1 cellular context compared by ENCODE assay signal in the genomic region with DNA sequence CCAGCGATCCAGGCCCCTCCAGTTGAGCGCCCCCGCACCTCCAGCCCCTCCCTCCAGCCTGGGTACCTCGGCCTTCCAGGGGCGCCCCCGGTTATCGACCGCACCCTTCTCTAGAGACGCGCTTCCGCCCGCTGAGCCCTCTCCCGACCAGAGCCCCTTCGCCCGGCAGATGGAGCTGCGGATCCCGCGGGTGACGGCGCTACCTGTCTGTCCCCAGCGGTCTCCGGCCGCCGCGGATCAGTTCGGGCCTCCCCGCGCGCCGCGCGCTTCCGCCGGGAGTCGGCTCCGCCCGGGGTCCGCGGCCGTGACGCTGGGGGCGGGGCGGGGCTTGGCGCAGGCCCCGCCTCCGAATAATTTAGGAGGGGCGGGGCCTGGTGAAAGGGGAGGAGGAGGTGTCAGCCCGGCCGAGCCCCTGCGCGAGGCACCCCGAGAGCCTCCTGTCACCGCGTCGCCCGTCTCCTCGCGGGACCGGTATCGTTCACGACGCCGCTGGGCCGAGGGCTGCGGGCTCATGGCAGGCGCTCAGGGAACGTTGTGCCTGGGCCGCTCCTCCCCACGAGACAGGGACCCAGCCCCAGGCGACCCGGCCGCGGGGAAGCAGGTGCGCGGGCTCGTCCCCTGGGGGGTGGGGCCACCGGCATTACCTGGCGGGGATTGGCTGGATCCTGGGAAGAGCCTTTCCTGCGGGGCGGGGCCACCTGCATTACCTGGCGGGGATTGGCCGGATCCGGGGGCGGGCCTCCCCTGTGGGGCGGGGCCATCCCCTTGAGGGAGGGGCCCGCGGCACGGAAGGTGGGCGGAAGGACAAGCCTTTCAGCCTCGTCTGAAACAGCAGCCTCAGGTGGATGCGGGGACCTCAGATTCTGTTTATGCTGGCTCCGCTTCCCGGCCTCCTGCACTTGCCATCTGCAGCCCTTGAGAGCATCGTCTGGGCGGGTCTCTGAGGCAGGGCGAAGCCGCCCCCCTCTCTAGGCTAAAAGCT.
A peak's percentile ranks its signal among the peaks of the same experiment; 100 is the strongest.
TF ChIP-seq lines count a peak whose summit lies in the region.

A gene with protein sequence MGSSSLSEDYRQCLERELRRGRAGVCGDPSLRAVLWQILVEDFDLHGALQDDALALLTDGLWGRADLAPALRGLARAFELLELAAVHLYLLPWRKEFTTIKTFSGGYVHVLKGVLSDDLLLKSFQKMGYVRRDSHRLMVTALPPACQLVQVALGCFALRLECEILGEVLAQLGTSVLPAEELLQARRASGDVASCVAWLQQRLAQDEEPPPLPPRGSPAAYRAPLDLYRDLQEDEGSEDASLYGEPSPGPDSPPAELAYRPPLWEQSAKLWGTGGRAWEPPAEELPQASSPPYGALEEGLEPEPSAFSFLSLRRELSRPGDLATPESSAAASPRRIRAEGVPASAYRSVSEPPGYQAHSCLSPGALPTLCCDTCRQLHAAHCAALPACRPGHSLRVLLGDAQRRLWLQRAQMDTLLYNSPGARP (minus strand): TSS at position 281 of the 982 bp plus-strand sequence. CDS start 473 bp downstream, outside the sequence.

TF ChIP-seq in WTC11, 78 proteins besides CTCF, POLR2A, EP300 and RAD21 (continued from another document):
- TF ChIP-seq, protein P1, sequence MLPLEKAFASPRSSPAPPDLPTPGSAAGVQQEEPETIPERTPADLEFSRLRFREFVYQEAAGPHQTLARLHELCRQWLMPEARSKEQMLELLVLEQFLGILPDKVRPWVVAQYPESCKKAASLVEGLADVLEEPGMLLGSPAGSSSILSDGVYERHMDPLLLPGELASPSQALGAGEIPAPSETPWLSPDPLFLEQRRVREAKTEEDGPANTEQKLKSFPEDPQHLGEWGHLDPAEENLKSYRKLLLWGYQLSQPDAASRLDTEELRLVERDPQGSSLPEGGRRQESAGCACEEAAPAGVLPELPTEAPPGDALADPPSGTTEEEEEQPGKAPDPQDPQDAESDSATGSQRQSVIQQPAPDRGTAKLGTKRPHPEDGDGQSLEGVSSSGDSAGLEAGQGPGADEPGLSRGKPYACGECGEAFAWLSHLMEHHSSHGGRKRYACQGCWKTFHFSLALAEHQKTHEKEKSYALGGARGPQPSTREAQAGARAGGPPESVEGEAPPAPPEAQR (CRISPR knock-in tag; IDR thresholded peaks at IDR 0.05), result no peak
- no peak for TF ChIP-seq GRHL2 (CRISPR knock-in tag; IDR thresholded peaks at IDR 0.05; ENCODE audit: insufficient replicate concordance, severe bottlenecking)
- no peak for TF ChIP-seq SMAD4 (CRISPR knock-in tag; IDR thresholded peaks at IDR 0.05)
- TF ChIP-seq, protein P2, sequence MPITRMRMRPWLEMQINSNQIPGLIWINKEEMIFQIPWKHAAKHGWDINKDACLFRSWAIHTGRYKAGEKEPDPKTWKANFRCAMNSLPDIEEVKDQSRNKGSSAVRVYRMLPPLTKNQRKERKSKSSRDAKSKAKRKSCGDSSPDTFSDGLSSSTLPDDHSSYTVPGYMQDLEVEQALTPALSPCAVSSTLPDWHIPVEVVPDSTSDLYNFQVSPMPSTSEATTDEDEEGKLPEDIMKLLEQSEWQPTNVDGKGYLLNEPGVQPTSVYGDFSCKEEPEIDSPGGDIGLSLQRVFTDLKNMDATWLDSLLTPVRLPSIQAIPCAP (CRISPR knock-in tag; IDR thresholded peaks at IDR 0.05), result no peak
- TF ChIP-seq TEAD1 (CRISPR knock-in tag; IDR thresholded peaks at IDR 0.05), result no peak
- TF ChIP-seq ETV6 (CRISPR knock-in tag; IDR thresholded peaks at IDR 0.05), result peak; percentile 45; the same call in 1 of the 2 replicates
- no peak; the same call in 1 of the 2 replicates for TF ChIP-seq GABPB1 (CRISPR knock-in tag; IDR thresholded peaks at IDR 0.05)
- 0 out of 2 replicates have a peak, but pooled peaks have one; percentile 20 for TF ChIP-seq FOXK1 (CRISPR knock-in tag; IDR thresholded peaks at IDR 0.05)
- TF ChIP-seq SOX15 (CRISPR knock-in tag; IDR thresholded peaks at IDR 0.05), result no peak
- TF ChIP-seq ESRRA (CRISPR knock-in tag; IDR thresholded peaks at IDR 0.05; ENCODE audit: borderline replicate concordance), result no peak
- no peak for TF ChIP-seq RELA (CRISPR knock-in tag; IDR thresholded peaks at IDR 0.05; ENCODE audit: borderline replicate concordance)
- TF ChIP-seq, protein P3, sequence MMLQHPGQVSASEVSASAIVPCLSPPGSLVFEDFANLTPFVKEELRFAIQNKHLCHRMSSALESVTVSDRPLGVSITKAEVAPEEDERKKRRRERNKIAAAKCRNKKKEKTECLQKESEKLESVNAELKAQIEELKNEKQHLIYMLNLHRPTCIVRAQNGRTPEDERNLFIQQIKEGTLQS (CRISPR knock-in tag; conservative IDR thresholded peaks at IDR 0.05), result no peak
- TF ChIP-seq PRRX2 (CRISPR knock-in tag; IDR thresholded peaks at IDR 0.05), result no peak
- no peak for TF ChIP-seq NR3C1 (CRISPR knock-in tag; conservative IDR thresholded peaks at IDR 0.05; ENCODE audit: low read depth)
- TF ChIP-seq MYBL2 (CRISPR knock-in tag; IDR thresholded peaks at IDR 0.05), result no peak
- no peak for TF ChIP-seq RORB (CRISPR knock-in tag; IDR thresholded peaks at IDR 0.05)
- TF ChIP-seq, protein P4, sequence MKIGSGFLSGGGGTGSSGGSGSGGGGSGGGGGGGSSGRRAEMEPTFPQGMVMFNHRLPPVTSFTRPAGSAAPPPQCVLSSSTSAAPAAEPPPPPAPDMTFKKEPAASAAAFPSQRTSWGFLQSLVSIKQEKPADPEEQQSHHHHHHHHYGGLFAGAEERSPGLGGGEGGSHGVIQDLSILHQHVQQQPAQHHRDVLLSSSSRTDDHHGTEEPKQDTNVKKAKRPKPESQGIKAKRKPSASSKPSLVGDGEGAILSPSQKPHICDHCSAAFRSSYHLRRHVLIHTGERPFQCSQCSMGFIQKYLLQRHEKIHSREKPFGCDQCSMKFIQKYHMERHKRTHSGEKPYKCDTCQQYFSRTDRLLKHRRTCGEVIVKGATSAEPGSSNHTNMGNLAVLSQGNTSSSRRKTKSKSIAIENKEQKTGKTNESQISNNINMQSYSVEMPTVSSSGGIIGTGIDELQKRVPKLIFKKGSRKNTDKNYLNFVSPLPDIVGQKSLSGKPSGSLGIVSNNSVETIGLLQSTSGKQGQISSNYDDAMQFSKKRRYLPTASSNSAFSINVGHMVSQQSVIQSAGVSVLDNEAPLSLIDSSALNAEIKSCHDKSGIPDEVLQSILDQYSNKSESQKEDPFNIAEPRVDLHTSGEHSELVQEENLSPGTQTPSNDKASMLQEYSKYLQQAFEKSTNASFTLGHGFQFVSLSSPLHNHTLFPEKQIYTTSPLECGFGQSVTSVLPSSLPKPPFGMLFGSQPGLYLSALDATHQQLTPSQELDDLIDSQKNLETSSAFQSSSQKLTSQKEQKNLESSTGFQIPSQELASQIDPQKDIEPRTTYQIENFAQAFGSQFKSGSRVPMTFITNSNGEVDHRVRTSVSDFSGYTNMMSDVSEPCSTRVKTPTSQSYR (CRISPR knock-in tag; IDR thresholded peaks at IDR 0.05), result no peak
- TF ChIP-seq, protein P5, sequence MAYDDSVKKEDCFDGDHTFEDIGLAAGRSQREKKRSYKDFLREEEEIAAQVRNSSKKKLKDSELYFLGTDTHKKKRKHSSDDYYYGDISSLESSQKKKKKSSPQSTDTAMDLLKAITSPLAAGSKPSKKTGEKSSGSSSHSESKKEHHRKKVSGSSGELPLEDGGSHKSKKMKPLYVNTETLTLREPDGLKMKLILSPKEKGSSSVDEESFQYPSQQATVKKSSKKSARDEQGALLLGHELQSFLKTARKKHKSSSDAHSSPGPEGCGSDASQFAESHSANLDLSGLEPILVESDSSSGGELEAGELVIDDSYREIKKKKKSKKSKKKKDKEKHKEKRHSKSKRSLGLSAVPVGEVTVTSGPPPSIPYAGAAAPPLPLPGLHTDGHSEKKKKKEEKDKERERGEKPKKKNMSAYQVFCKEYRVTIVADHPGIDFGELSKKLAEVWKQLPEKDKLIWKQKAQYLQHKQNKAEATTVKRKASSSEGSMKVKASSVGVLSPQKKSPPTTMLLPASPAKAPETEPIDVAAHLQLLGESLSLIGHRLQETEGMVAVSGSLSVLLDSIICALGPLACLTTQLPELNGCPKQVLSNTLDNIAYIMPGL (CRISPR knock-in tag; IDR thresholded peaks at IDR 0.05), result no peak; the same call in 1 of the 2 replicates
- TF ChIP-seq, protein P6, sequence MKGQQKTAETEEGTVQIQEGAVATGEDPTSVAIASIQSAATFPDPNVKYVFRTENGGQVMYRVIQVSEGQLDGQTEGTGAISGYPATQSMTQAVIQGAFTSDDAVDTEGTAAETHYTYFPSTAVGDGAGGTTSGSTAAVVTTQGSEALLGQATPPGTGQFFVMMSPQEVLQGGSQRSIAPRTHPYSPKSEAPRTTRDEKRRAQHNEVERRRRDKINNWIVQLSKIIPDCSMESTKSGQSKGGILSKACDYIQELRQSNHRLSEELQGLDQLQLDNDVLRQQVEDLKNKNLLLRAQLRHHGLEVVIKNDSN (CRISPR knock-in tag; IDR thresholded peaks at IDR 0.05), result no peak
- TF ChIP-seq, protein P7, sequence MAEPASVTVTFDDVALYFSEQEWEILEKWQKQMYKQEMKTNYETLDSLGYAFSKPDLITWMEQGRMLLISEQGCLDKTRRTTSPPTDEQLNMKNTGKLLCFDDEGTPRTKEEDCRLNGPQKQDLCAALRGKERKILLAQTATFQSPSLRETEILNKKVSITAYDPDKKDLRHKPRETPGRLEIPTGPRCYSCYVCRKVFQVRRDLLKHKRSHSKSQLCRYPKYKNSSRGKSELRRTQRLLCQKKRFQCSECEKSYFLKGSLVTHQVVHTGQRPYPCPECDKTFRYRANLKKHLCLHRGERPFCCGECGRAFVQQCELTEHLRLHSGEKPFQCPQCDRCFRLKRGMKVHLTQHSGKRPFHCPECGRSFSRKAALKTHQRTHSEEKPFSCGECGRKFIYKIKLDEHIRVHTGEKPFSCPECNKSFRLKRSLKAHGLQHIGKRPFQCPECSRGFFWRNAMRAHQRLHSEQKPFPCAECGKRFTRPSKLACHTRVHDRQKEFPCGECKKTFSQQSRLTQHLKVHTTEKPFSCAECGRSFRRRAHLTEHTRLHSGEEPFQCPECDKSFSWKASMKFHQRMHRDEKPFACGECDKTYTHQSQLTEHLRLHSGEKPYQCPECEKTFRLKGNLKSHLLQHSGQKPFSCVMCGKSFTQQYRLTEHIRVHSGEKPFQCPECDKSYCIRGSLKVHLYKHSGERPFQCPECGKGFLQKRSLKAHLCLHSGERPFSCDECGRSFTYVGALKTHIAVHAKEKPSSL (CRISPR knock-in tag; conservative IDR thresholded peaks at IDR 0.05), result no peak
- TF ChIP-seq NR2C2 (CRISPR knock-in tag; IDR thresholded peaks at IDR 0.05), result no peak
- TF ChIP-seq, protein P8, sequence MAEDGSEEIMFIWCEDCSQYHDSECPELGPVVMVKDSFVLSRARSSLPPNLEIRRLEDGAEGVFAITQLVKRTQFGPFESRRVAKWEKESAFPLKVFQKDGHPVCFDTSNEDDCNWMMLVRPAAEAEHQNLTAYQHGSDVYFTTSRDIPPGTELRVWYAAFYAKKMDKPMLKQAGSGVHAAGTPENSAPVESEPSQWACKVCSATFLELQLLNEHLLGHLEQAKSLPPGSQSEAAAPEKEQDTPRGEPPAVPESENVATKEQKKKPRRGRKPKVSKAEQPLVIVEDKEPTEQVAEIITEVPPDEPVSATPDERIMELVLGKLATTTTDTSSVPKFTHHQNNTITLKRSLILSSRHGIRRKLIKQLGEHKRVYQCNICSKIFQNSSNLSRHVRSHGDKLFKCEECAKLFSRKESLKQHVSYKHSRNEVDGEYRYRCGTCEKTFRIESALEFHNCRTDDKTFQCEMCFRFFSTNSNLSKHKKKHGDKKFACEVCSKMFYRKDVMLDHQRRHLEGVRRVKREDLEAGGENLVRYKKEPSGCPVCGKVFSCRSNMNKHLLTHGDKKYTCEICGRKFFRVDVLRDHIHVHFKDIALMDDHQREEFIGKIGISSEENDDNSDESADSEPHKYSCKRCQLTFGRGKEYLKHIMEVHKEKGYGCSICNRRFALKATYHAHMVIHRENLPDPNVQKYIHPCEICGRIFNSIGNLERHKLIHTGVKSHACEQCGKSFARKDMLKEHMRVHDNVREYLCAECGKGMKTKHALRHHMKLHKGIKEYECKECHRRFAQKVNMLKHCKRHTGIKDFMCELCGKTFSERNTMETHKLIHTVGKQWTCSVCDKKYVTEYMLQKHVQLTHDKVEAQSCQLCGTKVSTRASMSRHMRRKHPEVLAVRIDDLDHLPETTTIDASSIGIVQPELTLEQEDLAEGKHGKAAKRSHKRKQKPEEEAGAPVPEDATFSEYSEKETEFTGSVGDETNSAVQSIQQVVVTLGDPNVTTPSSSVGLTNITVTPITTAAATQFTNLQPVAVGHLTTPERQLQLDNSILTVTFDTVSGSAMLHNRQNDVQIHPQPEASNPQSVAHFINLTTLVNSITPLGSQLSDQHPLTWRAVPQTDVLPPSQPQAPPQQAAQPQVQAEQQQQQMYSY (CRISPR knock-in tag; IDR thresholded peaks at IDR 0.05), result no peak
- TF ChIP-seq, protein P9, sequence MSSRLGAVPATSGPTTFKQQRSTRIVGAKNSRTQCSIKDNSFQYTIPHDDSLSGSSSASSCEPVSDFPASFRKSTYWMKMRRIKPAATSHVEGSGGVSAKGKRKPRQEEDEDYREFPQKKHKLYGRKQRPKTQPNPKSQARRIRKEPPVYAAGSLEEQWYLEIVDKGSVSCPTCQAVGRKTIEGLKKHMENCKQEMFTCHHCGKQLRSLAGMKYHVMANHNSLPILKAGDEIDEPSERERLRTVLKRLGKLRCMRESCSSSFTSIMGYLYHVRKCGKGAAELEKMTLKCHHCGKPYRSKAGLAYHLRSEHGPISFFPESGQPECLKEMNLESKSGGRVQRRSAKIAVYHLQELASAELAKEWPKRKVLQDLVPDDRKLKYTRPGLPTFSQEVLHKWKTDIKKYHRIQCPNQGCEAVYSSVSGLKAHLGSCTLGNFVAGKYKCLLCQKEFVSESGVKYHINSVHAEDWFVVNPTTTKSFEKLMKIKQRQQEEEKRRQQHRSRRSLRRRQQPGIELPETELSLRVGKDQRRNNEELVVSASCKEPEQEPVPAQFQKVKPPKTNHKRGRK (CRISPR knock-in tag; IDR thresholded peaks at IDR 0.05; ENCODE audit: borderline replicate concordance), result no peak
- TF ChIP-seq CREM (CRISPR knock-in tag; IDR thresholded peaks at IDR 0.05), result no peak
- TF ChIP-seq, protein P10, sequence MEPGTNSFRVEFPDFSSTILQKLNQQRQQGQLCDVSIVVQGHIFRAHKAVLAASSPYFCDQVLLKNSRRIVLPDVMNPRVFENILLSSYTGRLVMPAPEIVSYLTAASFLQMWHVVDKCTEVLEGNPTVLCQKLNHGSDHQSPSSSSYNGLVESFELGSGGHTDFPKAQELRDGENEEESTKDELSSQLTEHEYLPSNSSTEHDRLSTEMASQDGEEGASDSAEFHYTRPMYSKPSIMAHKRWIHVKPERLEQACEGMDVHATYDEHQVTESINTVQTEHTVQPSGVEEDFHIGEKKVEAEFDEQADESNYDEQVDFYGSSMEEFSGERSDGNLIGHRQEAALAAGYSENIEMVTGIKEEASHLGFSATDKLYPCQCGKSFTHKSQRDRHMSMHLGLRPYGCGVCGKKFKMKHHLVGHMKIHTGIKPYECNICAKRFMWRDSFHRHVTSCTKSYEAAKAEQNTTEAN (CRISPR knock-in tag; IDR thresholded peaks at IDR 0.05), result no peak
- TF ChIP-seq, protein P11, sequence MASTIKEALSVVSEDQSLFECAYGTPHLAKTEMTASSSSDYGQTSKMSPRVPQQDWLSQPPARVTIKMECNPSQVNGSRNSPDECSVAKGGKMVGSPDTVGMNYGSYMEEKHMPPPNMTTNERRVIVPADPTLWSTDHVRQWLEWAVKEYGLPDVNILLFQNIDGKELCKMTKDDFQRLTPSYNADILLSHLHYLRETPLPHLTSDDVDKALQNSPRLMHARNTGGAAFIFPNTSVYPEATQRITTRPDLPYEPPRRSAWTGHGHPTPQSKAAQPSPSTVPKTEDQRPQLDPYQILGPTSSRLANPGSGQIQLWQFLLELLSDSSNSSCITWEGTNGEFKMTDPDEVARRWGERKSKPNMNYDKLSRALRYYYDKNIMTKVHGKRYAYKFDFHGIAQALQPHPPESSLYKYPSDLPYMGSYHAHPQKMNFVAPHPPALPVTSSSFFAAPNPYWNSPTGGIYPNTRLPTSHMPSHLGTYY (CRISPR knock-in tag; IDR thresholded peaks at IDR 0.05), result no peak
- no peak for TF ChIP-seq ELF4 (CRISPR knock-in tag; IDR thresholded peaks at IDR 0.05; ENCODE audit: low read depth)
- no peak for TF ChIP-seq ZBTB21 (CRISPR knock-in tag; IDR thresholded peaks at IDR 0.05; ENCODE audit: borderline replicate concordance)
- no peak; the same call in 1 of the 2 replicates for TF ChIP-seq KAT7 (CRISPR knock-in tag; IDR thresholded peaks at IDR 0.05; ENCODE audit: borderline replicate concordance)
TF ChIP-seq in WTC11: peak in this region for 8.
